ENCODE assay signal across 6 cellular contexts in genomic region chr16:20531795-20532194, GRCh38. TPM values are rescaled to one million over a fixed set of nuclear protein-coding genes. Genes with fewer than 3 reads are reported as not detected.
"Had no signal": no experiment of that assay in that cellular context is flagged by ENCODE, and none has a peak within 500 bp of the region (broad histone marks: within the 10 kb centered on the region; RNA-seq: fewer than 3 reads in every experiment).

No MANE protein-coding gene starts in this region.

RNA-seq across cellular contexts. Expression of gene ACSM2B, which starts 44.4 kb away (rescaled TPM):
- total RNA-seq: subcutaneous adipose tissue, temporal lobe, thoracic aorta, transverse colon, ureter, vagina had no signal
